In the genomic region with DNA sequence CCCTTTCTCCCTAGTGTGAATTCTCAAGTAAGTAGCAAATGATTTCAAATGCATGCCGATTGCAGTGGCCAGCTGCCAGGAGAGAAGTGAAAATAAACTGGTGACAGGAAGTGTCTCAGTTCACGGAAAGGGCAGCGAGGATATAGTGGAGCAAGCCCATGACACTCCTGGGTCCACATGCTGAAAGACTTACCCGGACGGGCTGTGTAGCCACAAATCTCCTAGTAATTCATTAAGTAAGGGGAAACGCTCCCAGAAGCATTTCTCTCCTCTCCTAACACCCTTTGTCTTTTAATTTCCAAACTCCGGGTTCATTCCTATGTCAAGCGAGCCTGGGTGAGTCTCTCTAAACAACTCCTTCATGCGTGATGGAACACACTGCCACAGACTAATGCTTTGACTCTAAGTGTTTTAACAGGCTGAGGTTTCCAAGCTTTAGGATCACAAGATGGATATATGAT, we compare ENCODE assay signal across 9 cellular contexts.
DNase-seq lines count a peak whose midpoint lies in the region; ATAC-seq and TF ChIP-seq lines count a peak whose summit lies in the region.
"Had no signal": no experiment of that assay in that cellular context is flagged by ENCODE, and none has a peak within 500 bp of the region (broad histone marks: within the 10 kb centered on the region; RNA-seq: fewer than 3 reads in every experiment).

No MANE protein-coding gene starts in this region.

- H3K27ac Mint-ChIP-seq in glutamatergic neuron (ENCODE audit: unreplicated experiment), result no peak overlapping the region

- no peaks in the 10 kb centered on the region for H3K9me3 ChIP-seq in RWPE2 (ENCODE audit: severe bottlenecking)
- no peaks in the 10 kb centered on the region for H3K9me3 ChIP-seq in ovary

- H3K4me3 ChIP-seq in RWPE2 (ENCODE audit: severe bottlenecking) (no peak overlapping the region), ovary (peak overlapping the region; percentile 20)

- TF ChIP-seq POLR2A in ovary (IDR thresholded peaks at IDR 0.05), result no peak

- no peaks in the 10 kb centered on the region for H3K9me3 Mint-ChIP-seq in glutamatergic neuron (ENCODE audit: unreplicated experiment)

- peaks cover 3% of the 10 kb centered on the region for H3K4me1 Mint-ChIP-seq in glutamatergic neuron (ENCODE audit: low read depth, unreplicated experiment)

- H3K36me3 Mint-ChIP-seq in glutamatergic neuron (ENCODE audit: unreplicated experiment), result no peaks in the 10 kb centered on the region

- H3K36me3 ChIP-seq in RWPE2 (ENCODE audit: low read depth), result no peaks in the 10 kb centered on the region
- no peaks in the 10 kb centered on the region for H3K36me3 ChIP-seq in ovary

- no peak overlapping the region for H3K4me3 Mint-ChIP-seq in glutamatergic neuron (ENCODE audit: unreplicated experiment)

- 2 to 7% (median 6%) methylated on average over 9 of the region's 9 CpGs for WGBS in ovary, 3 donors

- H3K27me3 ChIP-seq in RWPE2 (ENCODE audit: insufficient read depth, poor library complexity, severe bottlenecking), result no peaks in the 10 kb centered on the region
- H3K27me3 ChIP-seq in ovary, result no peaks in the 10 kb centered on the region

- ATAC-seq in RWPE2 (ENCODE audit: low read depth), result peak; percentile 35; the same call in 1 of the 3 replicates
- no peak for ATAC-seq in HG03108 (IDR thresholded peaks at IDR 0.05; ENCODE audit: unreplicated experiment)

- intact Hi-C loops in ovary (cut with DNase I), result no loop called here

- no peak for TF ChIP-seq CTCF in RWPE2 (IDR thresholded peaks at IDR 0.05; ENCODE audit: poor library complexity, severe bottlenecking)
- no peak for TF ChIP-seq CTCF in ovary (IDR thresholded peaks at IDR 0.05)
- no peak for TF ChIP-seq CTCF in glutamatergic neuron (IDR thresholded peaks at IDR 0.05; ENCODE audit: partially characterized antibody, unreplicated experiment)

- no peak for TF ChIP-seq EP300 in ovary (IDR thresholded peaks at IDR 0.05)

- H3K27ac ChIP-seq in RWPE2 (ENCODE audit: poor library complexity, severe bottlenecking), result no peak overlapping the region
- H3K27ac ChIP-seq in ovary, result no peak overlapping the region
- H3K27ac ChIP-seq: KMS-11 had no signal

- DNase-seq in GM04504 (ENCODE audit: low read depth) (peak; percentile 60), RWPE2 (ENCODE audit: low spot score) (no peak), foreskin melanocyte (peak; percentile 89), ovary (peak; percentile 16 to 46 (median 26)), D341Med (ENCODE audit: low spot score) (no peak), glutamatergic neuron (no peak)
- DNase-seq in activated effector memory CD4-positive, alpha-beta T cell treated with anti-CD3 and anti-CD28 coated beads, Interleukin-2, amount 50 U/mL, for 16 hours, result no peak

- H3K27me3 Mint-ChIP-seq in glutamatergic neuron (ENCODE audit: unreplicated experiment), result peaks cover 4% of the 10 kb centered on the region

- H3K4me1 ChIP-seq in RWPE2 (ENCODE audit: insufficient read depth, poor library complexity, severe bottlenecking), result no peaks in the 10 kb centered on the region
- H3K4me1 ChIP-seq in ovary (ENCODE audit: insufficient read depth), result peaks cover 2% of the 10 kb centered on the region

Comparison
In these comparisons a context has a peak if more than half of its experiments do, and no peak if none do; other contexts are left out.
1. DNase-seq: peak in GM04504 (single experiment), foreskin melanocyte (single experiment) and ovary (5 of 5); none in RWPE2 (single experiment), activated effector memory CD4-positive, alpha-beta T cell treated with anti-CD3 and anti-CD28 coated beads, Interleukin-2, amount 50 U/mL, for 16 hours (single experiment), D341Med (single experiment) and glutamatergic neuron (single experiment).